Comparison of ENCODE assay signal across 11 cellular contexts in genomic region chr1:25699501-25700089, GRCh38.
A peak's percentile ranks its signal among the peaks of the same experiment; 100 is the strongest.
DNase-seq lines count a peak whose midpoint lies in the region; ATAC-seq and TF ChIP-seq lines count a peak whose summit lies in the region.
"Had no signal": no experiment of that assay in that cellular context is flagged by ENCODE, and none has a peak within 500 bp of the region (broad histone marks: within the 10 kb centered on the region; RNA-seq: fewer than 3 reads in every experiment).

No MANE protein-coding gene starts in this region.

- H3K36me3 ChIP-seq in ACC112 (ENCODE audit: insufficient read depth, low read length) (no peaks in the 10 kb centered on the region), ovary (no peaks in the 10 kb centered on the region)
- H3K36me3 ChIP-seq: right lobe of liver had no signal

- H3K4me1 ChIP-seq in ACC112 (ENCODE audit: control insufficient read depth, insufficient read depth, low read length, unreplicated experiment) (peaks cover 33% of the 10 kb centered on the region), ovary (ENCODE audit: insufficient read depth) (peaks cover 38% of the 10 kb centered on the region)

- no peak for TF ChIP-seq EP300 in ovary (IDR thresholded peaks at IDR 0.05)

- no peak for TF ChIP-seq POLR2A in ovary (IDR thresholded peaks at IDR 0.05)

- no peaks in the 10 kb centered on the region for H3K36me3 Mint-ChIP-seq in glutamatergic neuron (ENCODE audit: unreplicated experiment)

- no peaks in the 10 kb centered on the region for H3K9me3 Mint-ChIP-seq in glutamatergic neuron (ENCODE audit: unreplicated experiment)

- H3K4me3 ChIP-seq in ACC112 (ENCODE audit: low read depth, low read length): no peak overlapping the region
- H3K4me3 ChIP-seq in ovary: no peak overlapping the region
- H3K4me3 ChIP-seq: right lobe of liver had no signal

- intact Hi-C loops in ovary (cut with DNase I): loop anchor here in 3 of 4 donors (5.0 to 10.0 kb wide), 3 partner anchors 43 to 95 kb away; partner anchors contain the start of gene MAN1C1 (in 1 of the 3)

- H3K4me3 Mint-ChIP-seq in glutamatergic neuron (ENCODE audit: unreplicated experiment): peak overlapping the region; percentile 23

- H3K9me3 ChIP-seq in ovary: no peaks in the 10 kb centered on the region
- H3K9me3 ChIP-seq: right lobe of liver had no signal

- no peak overlapping the region for H3K27ac ChIP-seq in ACC112 (ENCODE audit: low read depth, low read length)
- peak overlapping the region; percentile 24 to 69 for H3K27ac ChIP-seq in ovary

- peaks cover 34% of the 10 kb centered on the region for H3K4me1 Mint-ChIP-seq in glutamatergic neuron (ENCODE audit: low read depth, unreplicated experiment)

- ATAC-seq in HG03097 (IDR thresholded peaks at IDR 0.05; ENCODE audit: low FRiP score, unreplicated experiment) (no peak), HG03175 (IDR thresholded peaks at IDR 0.05; ENCODE audit: unreplicated experiment) (no peak)
- ATAC-seq: right lobe of liver had no signal

- 38 to 45% (median 42%) methylated on average over 10 of the region's 10 CpGs for WGBS in ovary, 3 donors

- no peaks in the 10 kb centered on the region for H3K79me2 ChIP-seq in ACC112 (ENCODE audit: control insufficient read depth, insufficient read depth, low read length, unreplicated experiment)

- H3K27me3 ChIP-seq in ACC112 (ENCODE audit: insufficient read depth, low read length) (no peaks in the 10 kb centered on the region), ovary (no peaks in the 10 kb centered on the region)
- H3K27me3 ChIP-seq: right lobe of liver had no signal

- no peak for TF ChIP-seq CTCF in glutamatergic neuron (IDR thresholded peaks at IDR 0.05; ENCODE audit: partially characterized antibody, unreplicated experiment)
- TF ChIP-seq CTCF in ovary (IDR thresholded peaks at IDR 0.05): no peak

- peak overlapping the region; percentile 61 for H2AFZ ChIP-seq in ACC112 (ENCODE audit: low read length, unreplicated experiment)

- H3K27me3 Mint-ChIP-seq in glutamatergic neuron (ENCODE audit: unreplicated experiment): peaks cover 6% of the 10 kb centered on the region

- peak; percentile 35 for DNase-seq in NCI-H524 treated with DMSO at 0.1 percent for 48 hours (lab: John Stamatoyannopoulos, UW)
- no peak for DNase-seq in glutamatergic neuron
- peak in 1 of 5 donors; percentile 22 for DNase-seq in ovary
- DNase-seq in NCI-H187 treated with DMSO at 0.1 percent for 48 hours (lab: John Stamatoyannopoulos, UW): no peak
- DNase-seq in SHP77 treated with DMSO at 0.1 percent for 48 hours (lab: John Stamatoyannopoulos, UW): no peak
- DNase-seq: activated CD4-positive, alpha-beta T cell treated with anti-CD3 and anti-CD28 coated beads for 1 hour; activated naive CD4-positive, alpha-beta T cell treated with anti-CD3 and anti-CD28 coated beads, Interleukin-2, amount 50 U/mL, for 16 hours; right lobe of liver had no signal

- peak overlapping the region; percentile 92 for H3K27ac Mint-ChIP-seq in glutamatergic neuron (ENCODE audit: unreplicated experiment)
